Comparison of ENCODE assay signal across 16 cellular contexts in the genomic region with DNA sequence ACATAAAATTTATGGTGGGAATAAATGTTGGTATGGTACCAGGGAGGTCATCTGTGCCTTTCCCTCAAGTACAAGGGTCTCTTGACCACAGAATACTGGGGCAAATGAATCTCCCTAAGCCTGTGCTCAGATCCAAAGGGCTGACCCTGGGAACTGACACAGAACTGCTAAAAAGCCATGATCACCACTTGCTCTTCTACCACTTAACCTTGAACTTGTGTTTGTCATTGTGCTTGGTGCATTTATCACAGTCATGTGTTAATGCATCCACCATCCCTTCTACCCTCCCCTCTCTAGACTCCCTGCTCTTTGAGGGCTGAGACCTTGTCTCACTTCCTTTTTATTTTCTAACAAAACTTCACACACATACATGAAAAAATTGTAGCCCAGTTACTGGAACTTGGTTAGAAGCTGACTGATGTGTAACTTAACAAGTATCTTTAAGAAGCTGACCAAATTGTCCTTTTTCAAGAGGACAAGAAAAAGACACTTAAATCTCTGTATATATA. TPM values are rescaled to one million over a fixed set of nuclear protein-coding genes. Genes with fewer than 3 reads are reported as not detected.
"Had no signal": no experiment of that assay in that cellular context is flagged by ENCODE, and none has a peak within 500 bp of the region (broad histone marks: within the 10 kb centered on the region; RNA-seq: fewer than 3 reads in every experiment).

No MANE protein-coding gene starts in this region.

- H3K9me3 ChIP-seq: right atrium auricular region had no signal

- H3K4me3 ChIP-seq: right atrium auricular region, smooth muscle cell had no signal

- H3K4me3 Mint-ChIP-seq: activated B cell treated with CpG ODN at 0.5 μM for 24 hours; activated CD4-positive, alpha-beta T cell treated with anti-CD3 and anti-CD28 coated beads, Interleukin-2, amount 10 ng/mL, durations not matched to agents 7 days and 5 days; activated naive CD8-positive, alpha-beta T cell treated with anti-CD3 and anti-CD28 coated beads, Interleukin-2, amount 50 U/mL, for 24 hours; central memory CD8-positive, alpha-beta T cell; mesothelial cell of epicardium; T-helper 17 cell had no signal

- H3K27me3 ChIP-seq: right atrium auricular region had no signal

- H3K36me3 ChIP-seq: right atrium auricular region had no signal

- H3K9me3 Mint-ChIP-seq: activated B cell treated with CpG ODN at 0.5 μM for 24 hours; activated CD4-positive, alpha-beta T cell treated with anti-CD3 and anti-CD28 coated beads, Interleukin-2, amount 10 ng/mL, durations not matched to agents 7 days and 5 days; activated naive CD8-positive, alpha-beta T cell treated with anti-CD3 and anti-CD28 coated beads, Interleukin-2, amount 50 U/mL, for 24 hours; central memory CD8-positive, alpha-beta T cell; mesothelial cell of epicardium had no signal

- H3K4me1 ChIP-seq: right atrium auricular region had no signal

- H3K4me1 Mint-ChIP-seq: activated B cell treated with CpG ODN at 0.5 μM for 24 hours; activated CD4-positive, alpha-beta T cell treated with anti-CD3 and anti-CD28 coated beads, Interleukin-2, amount 10 ng/mL, durations not matched to agents 7 days and 5 days; activated naive CD8-positive, alpha-beta T cell treated with anti-CD3 and anti-CD28 coated beads, Interleukin-2, amount 50 U/mL, for 24 hours; central memory CD8-positive, alpha-beta T cell; T-helper 17 cell had no signal

- H3K27ac Mint-ChIP-seq: activated B cell treated with CpG ODN at 0.5 μM for 24 hours; activated CD4-positive, alpha-beta T cell treated with anti-CD3 and anti-CD28 coated beads, Interleukin-2, amount 10 ng/mL, durations not matched to agents 7 days and 5 days; activated naive CD8-positive, alpha-beta T cell treated with anti-CD3 and anti-CD28 coated beads, Interleukin-2, amount 50 U/mL, for 24 hours; mesothelial cell of epicardium; T-helper 17 cell had no signal

- H3K36me3 Mint-ChIP-seq: mesothelial cell of epicardium had no signal

- ATAC-seq: activated naive CD8-positive, alpha-beta T cell treated with anti-CD3 and anti-CD28 coated beads, Interleukin-2, amount 50 U/mL, for 24 hours; T-helper 17 cell had no signal

- H3K27ac ChIP-seq: right atrium auricular region had no signal

- DNase-seq: activated B cell treated with CpG ODN at 0.5 μM for 24 hours; activated CD4-positive, alpha-beta T cell treated with anti-CD3 and anti-CD28 coated beads, Interleukin-2, amount 10 ng/mL, durations not matched to agents 7 days and 5 days; activated CD8-positive, alpha-beta memory T cell treated with anti-CD3 and anti-CD28 coated beads for 24 hours; activated naive CD4-positive, alpha-beta T cell treated with Interleukin-2 at 50 U/mL for 16 hours; activated naive CD8-positive, alpha-beta T cell treated with anti-CD3 and anti-CD28 coated beads, Interleukin-2, amount 50 U/mL, for 24 hours; dermis blood vessel endothelial cell; T-helper 17 cell; trophoblast cell had no signal

RNA-seq across cellular contexts. Expression of gene PBOV1, which starts 46.1 kb away (rescaled TPM):
- total RNA-seq: activated B cell treated with CpG ODN at 0.5 μM for 24 hours; activated CD4-positive, alpha-beta T cell treated with anti-CD3 and anti-CD28 coated beads, Interleukin-2, amount 10 ng/mL, durations not matched to agents 7 days and 5 days; dermis blood vessel endothelial cell; glomerular endothelial cell; kidney epithelial cell; lower leg skin; mesothelial cell of epicardium; right atrium auricular region; smooth muscle cell; T-helper 17 cell had no signal
- polyA plus RNA-seq: esophagus, smooth muscle cell had no signal
